ENCODE assay signal across 8 cellular contexts in genomic region chr4:143337600-143338287, GRCh38. TPM values are rescaled to one million over a fixed set of nuclear protein-coding genes. Genes with fewer than 3 reads are reported as not detected.
DNase-seq lines count a peak whose midpoint lies in the region; ATAC-seq lines count a peak whose summit lies in the region.

No MANE protein-coding gene starts in this region.

- WGBS in mesenchymal stem cell, result 1% methylated on average over 25 of the region's 25 CpGs
- 1% methylated on average over 25 of the region's 25 CpGs for WGBS in thymus

- no peak overlapping the region for H4K8ac ChIP-seq in mesenchymal stem cell (ENCODE audit: low read length)

- no peak for ATAC-seq in effector memory CD8-positive, alpha-beta T cell (replicated peaks)
- ATAC-seq in HG02973 (IDR thresholded peaks at IDR 0.05; ENCODE audit: unreplicated experiment), result no peak

- no peaks in the 10 kb centered on the region for H3K9me3 Mint-ChIP-seq in activated naive CD4-positive, alpha-beta T cell treated with anti-CD3 and anti-CD28 coated beads for 36 hours
- H3K9me3 Mint-ChIP-seq in effector memory CD8-positive, alpha-beta T cell, result no peaks in the 10 kb centered on the region

- H3K18ac ChIP-seq in mesenchymal stem cell (ENCODE audit: low read depth in 1 of 2, low read length in 2 of 2), result peak overlapping the region in 1 of 2 experiments; percentile 97

- no peak overlapping the region for H2BK120ac ChIP-seq in mesenchymal stem cell (ENCODE audit: low read depth, low read length)

- peak overlapping the region in 1 of 2 experiments; percentile 95 for H3K14ac ChIP-seq in mesenchymal stem cell (ENCODE audit: low read length in 2 of 2)

- H3K4ac ChIP-seq in mesenchymal stem cell (ENCODE audit: low read depth in 1 of 2, low read length in 2 of 2), result peak overlapping the region; percentile 69 to 88

- H2AFZ ChIP-seq in mesenchymal stem cell (ENCODE audit: low read depth, low read length), result peak overlapping the region; percentile 90

- DNase-seq in activated naive CD4-positive, alpha-beta T cell treated with anti-CD3 and anti-CD28 coated beads for 36 hours, result peak; percentile 15
- DNase-seq in activated naive CD4-positive, alpha-beta T cell (lab: John Stamatoyannopoulos, UW), result no peak
- DNase-seq in SJSA1 (ENCODE audit: low read depth in 1 of 2, low spot score in 2 of 2), result peak in 1 of 2 experiments; percentile 42
- no peak for DNase-seq in effector memory CD8-positive, alpha-beta T cell
- DNase-seq in mesenchymal stem cell, result peak; percentile 72
- no peak for DNase-seq in NCI-H345 (lab: John Stamatoyannopoulos, UW)

- H2BK12ac ChIP-seq in mesenchymal stem cell (ENCODE audit: low read length in 2 of 2), result peak overlapping the region in 1 of 2 experiments; percentile 71

- intact Hi-C loops in activated naive CD4-positive, alpha-beta T cell treated with anti-CD3 and anti-CD28 coated beads for 36 hours (cut with micrococcal nuclease), result loop anchor here (1.0 to 2.0 kb wide), 3 partner anchors 22 to 175 kb away; partner anchors contain the start of genes SMARCA5 and USP38

- peaks cover 5% of the 10 kb centered on the region for H3K79me1 ChIP-seq in mesenchymal stem cell (replicated peaks; ENCODE audit: low read length, poor library complexity, severe bottlenecking)

- H2BK5ac ChIP-seq in mesenchymal stem cell (ENCODE audit: low read depth, low read length, poor library complexity, severe bottlenecking), result no peak overlapping the region

- no peak overlapping the region for H2AK5ac ChIP-seq in mesenchymal stem cell (ENCODE audit: low read length, severe bottlenecking)

- no peaks in the 10 kb centered on the region for H3K27me3 ChIP-seq in SJSA1 (replicated peaks)
- no peaks in the 10 kb centered on the region for H3K27me3 ChIP-seq in mesenchymal stem cell (ENCODE audit: control insufficient read depth in 1 of 2, insufficient read depth in 1 of 2, low read length in 2 of 2)
- no peaks in the 10 kb centered on the region for H3K27me3 ChIP-seq in thymus (ENCODE audit: control insufficient read depth, insufficient read depth)

- H3K27me3 Mint-ChIP-seq in activated naive CD4-positive, alpha-beta T cell treated with anti-CD3 and anti-CD28 coated beads for 36 hours (ENCODE audit: low read depth), result peaks cover 40% of the 10 kb centered on the region
- H3K27me3 Mint-ChIP-seq in effector memory CD8-positive, alpha-beta T cell, result peaks cover 42 to 60% of the 10 kb centered on the region in 2 donors

- H3K4me1 ChIP-seq in SJSA1 (replicated peaks) (peaks cover 9% of the 10 kb centered on the region), mesenchymal stem cell (ENCODE audit: control insufficient read depth, insufficient read depth, low read depth, low read length) (peaks cover 6% of the 10 kb centered on the region), thymus (ENCODE audit: control insufficient read depth, insufficient read depth, low read length) (peaks cover 7% of the 10 kb centered on the region)

- peak overlapping the region; percentile 75 for H3K4me3 Mint-ChIP-seq in activated naive CD4-positive, alpha-beta T cell treated with anti-CD3 and anti-CD28 coated beads for 36 hours
- peak overlapping the region; percentile 60 to 69 for H3K4me3 Mint-ChIP-seq in effector memory CD8-positive, alpha-beta T cell

- H3K23ac ChIP-seq in mesenchymal stem cell (ENCODE audit: low read length in 2 of 2), result peak overlapping the region in 1 of 2 experiments; percentile 83

- peaks cover 3% of the 10 kb centered on the region for H3K4me1 Mint-ChIP-seq in activated naive CD4-positive, alpha-beta T cell treated with anti-CD3 and anti-CD28 coated beads for 36 hours (ENCODE audit: low read depth)
- peaks cover 0 to 6% of the 10 kb centered on the region in 2 donors for H3K4me1 Mint-ChIP-seq in effector memory CD8-positive, alpha-beta T cell (ENCODE audit: low read depth in 2 of 2)

- H3K4me3 ChIP-seq in SJSA1 (peak overlapping the region; percentile 78), mesenchymal stem cell (ENCODE audit: insufficient read depth in 1 of 2, low read depth in 1 of 2, low read length in 2 of 2) (peak overlapping the region; percentile 93 to 95), thymus (ENCODE audit: low read length) (peak overlapping the region; percentile 84)

- H3K9me3 ChIP-seq in SJSA1 (replicated peaks) (no peaks in the 10 kb centered on the region), mesenchymal stem cell (ENCODE audit: control insufficient read depth, low read length) (no peaks in the 10 kb centered on the region), thymus (ENCODE audit: control insufficient read depth) (no peaks in the 10 kb centered on the region)

- CTCF ChIA-PET in activated naive CD4-positive, alpha-beta T cell treated with anti-CD3 and anti-CD28 coated beads for 36 hours (lab: Charles Lee), result interaction anchor here (0.6 to 1.4 kb wide), 4 partner anchors 21 to 221 kb away, joined by 3 to 5 read pairs (median 3); no protein-coding TSS in a partner anchor

- no peaks in the 10 kb centered on the region; the same call in 1 of the 2 replicates for H3K36me3 ChIP-seq in SJSA1
- no peaks in the 10 kb centered on the region for H3K36me3 ChIP-seq in mesenchymal stem cell (ENCODE audit: control insufficient read depth in 1 of 2, insufficient read depth in 2 of 2, low read depth in 1 of 2, low read length in 2 of 2)
- H3K36me3 ChIP-seq in thymus (ENCODE audit: control insufficient read depth, insufficient read depth), result no peaks in the 10 kb centered on the region

- no peak overlapping the region for H3K27ac Mint-ChIP-seq in activated naive CD4-positive, alpha-beta T cell treated with anti-CD3 and anti-CD28 coated beads for 36 hours
- H3K27ac Mint-ChIP-seq in effector memory CD8-positive, alpha-beta T cell, result no peak overlapping the region

- H4K91ac ChIP-seq in mesenchymal stem cell (ENCODE audit: low read length), result no peak overlapping the region

- H3K27ac ChIP-seq in SJSA1, result no peak overlapping the region
- H3K27ac ChIP-seq in mesenchymal stem cell (ENCODE audit: low read length, poor library complexity, severe bottlenecking), result peak overlapping the region; percentile 64
- no peak overlapping the region for H3K27ac ChIP-seq in thymus (ENCODE audit: low read depth)

- H3K4me2 ChIP-seq in mesenchymal stem cell (ENCODE audit: low read length, poor library complexity, severe bottlenecking), result peak overlapping the region; percentile 96

- peak overlapping the region; percentile 93 for H3K9ac ChIP-seq in mesenchymal stem cell (ENCODE audit: low read length)

- no peaks in the 10 kb centered on the region for H3K36me3 Mint-ChIP-seq in activated naive CD4-positive, alpha-beta T cell treated with anti-CD3 and anti-CD28 coated beads for 36 hours (ENCODE audit: low read depth)
- H3K36me3 Mint-ChIP-seq in effector memory CD8-positive, alpha-beta T cell (ENCODE audit: insufficient read depth), result peaks cover 6% of the 10 kb centered on the region

- H2BK15ac ChIP-seq in mesenchymal stem cell (ENCODE audit: low read depth, poor library complexity, severe bottlenecking), result no peak overlapping the region

RNA-seq across cellular contexts. Expression of gene GAB1, which starts 1.1 kb away (rescaled TPM):
- under 1 TPM; 0.12 to 0.29 TPM for total RNA-seq in activated naive CD4-positive, alpha-beta T cell treated with anti-CD3 and anti-CD28 coated beads for 36 hours
- 2.3 and 7.8 TPM in 2 replicates for total RNA-seq in SJSA1 (2014; rRNA removed; shearing (Covaris generic))
- polyA plus RNA-seq in mesenchymal stem cell (2013, experiment 1 of 2), result 13.3 TPM
- polyA plus RNA-seq in mesenchymal stem cell (2013, experiment 2 of 2), result 13.7 TPM
- 3.9 TPM for polyA plus RNA-seq in thymus

Comparison
In these comparisons a context has a peak if more than half of its experiments do, and no peak if none do; other contexts are left out.
1. DNase-seq: peak in activated naive CD4-positive, alpha-beta T cell treated with anti-CD3 and anti-CD28 coated beads for 36 hours (single experiment) and mesenchymal stem cell (single experiment); none in activated naive CD4-positive, alpha-beta T cell (0 of 4), effector memory CD8-positive, alpha-beta T cell (0 of 3) and NCI-H345 (single experiment).
2. Peak in every context shown above with its lines, with median percentiles within 50 percentile points of each other: H3K4me3 ChIP-seq.